ENCODE assay signal across 8 cellular contexts in genomic region chr3:48634661-48635221, GRCh38. TPM values are rescaled to one million over a fixed set of nuclear protein-coding genes. Genes with fewer than 3 reads are reported as not detected.
DNase-seq lines count a peak whose midpoint lies in the region; ATAC-seq lines count a peak whose summit lies in the region.

No MANE protein-coding gene starts in this region.

- ATAC-seq in HG03354 (IDR thresholded peaks at IDR 0.05; ENCODE audit: poor library complexity, severe bottlenecking, unreplicated experiment) (peak; percentile 36), left ventricle myocardium superior (peak; percentile 55), GM18867 (IDR thresholded peaks at IDR 0.05; ENCODE audit: unreplicated experiment) (no peak)
- peak; percentile 39 for ATAC-seq in activated naive CD8-positive, alpha-beta T cell treated with anti-CD3 and anti-CD28 coated beads, Interleukin-2, amount 50 U/mL, for 24 hours

- peaks cover 5% of the 10 kb centered on the region for H3K36me3 Mint-ChIP-seq in activated naive CD8-positive, alpha-beta T cell treated with anti-CD3 and anti-CD28 coated beads, Interleukin-2, amount 50 U/mL, for 24 hours (ENCODE audit: low read depth)

- intact Hi-C loops in left ventricle myocardium superior (cut with micrococcal nuclease) = no loop called here

- H3K27ac Mint-ChIP-seq in activated naive CD8-positive, alpha-beta T cell treated with anti-CD3 and anti-CD28 coated beads, Interleukin-2, amount 50 U/mL, for 24 hours = no peak overlapping the region

- H3K4me3 Mint-ChIP-seq in activated naive CD8-positive, alpha-beta T cell treated with anti-CD3 and anti-CD28 coated beads, Interleukin-2, amount 50 U/mL, for 24 hours = peak overlapping the region; percentile 84

- H3K4me1 Mint-ChIP-seq in activated naive CD8-positive, alpha-beta T cell treated with anti-CD3 and anti-CD28 coated beads, Interleukin-2, amount 50 U/mL, for 24 hours = peaks cover 21% of the 10 kb centered on the region

- H3K9me3 Mint-ChIP-seq in activated naive CD8-positive, alpha-beta T cell treated with anti-CD3 and anti-CD28 coated beads, Interleukin-2, amount 50 U/mL, for 24 hours = no peaks in the 10 kb centered on the region

- DNase-seq in SHP77 (lab: John Stamatoyannopoulos, UW) = peak; percentile 28 to 35
- DNase-seq in SHP77 treated with DMSO at 0.1 percent for 48 hours (lab: John Stamatoyannopoulos, UW) = no peak
- peak; percentile 74 for DNase-seq in SK-N-DZ (ENCODE audit: low spot score)
- peak; percentile 68 for DNase-seq in activated naive CD8-positive, alpha-beta T cell treated with anti-CD3 and anti-CD28 coated beads, Interleukin-2, amount 50 U/mL, for 24 hours
- peak; percentile 74 for DNase-seq in left ventricle myocardium superior
- peak; percentile 12 for DNase-seq in putamen (ENCODE audit: low spot score)

- H3K27me3 Mint-ChIP-seq in activated naive CD8-positive, alpha-beta T cell treated with anti-CD3 and anti-CD28 coated beads, Interleukin-2, amount 50 U/mL, for 24 hours = no peaks in the 10 kb centered on the region

RNA-seq across cellular contexts. Expression of gene SLC26A6, which starts 0.5 kb away (rescaled TPM):
- 12.9 and 22.5 TPM in 2 replicates for polyA plus RNA-seq in SK-N-DZ (2014; cell fraction: cytosol; rRNA removed)
- polyA plus RNA-seq in SK-N-DZ (2014; cell fraction: nucleus; rRNA removed) = 180 and 245 TPM in 2 replicates
- total RNA-seq in left ventricle myocardium superior = 12.3 TPM

RNA-seq across cellular contexts. Expression of gene TMEM89, which starts 13.2 kb away (rescaled TPM):
- polyA plus RNA-seq in SK-N-DZ (2014; cell fraction: cytosol; rRNA removed) = not detected in 2 replicates
- polyA plus RNA-seq in SK-N-DZ (2014; cell fraction: nucleus; rRNA removed) = 2.2 TPM in 1 of 2 replicates, not detected in the other
- not detected for total RNA-seq in left ventricle myocardium superior

RNA-seq across cellular contexts. Expression of gene UQCRC1, which starts 25.3 kb away (rescaled TPM):
- 271 and 392 TPM in 2 replicates for polyA plus RNA-seq in SK-N-DZ (2014; cell fraction: cytosol; rRNA removed)
- 352 and 389 TPM in 2 replicates for polyA plus RNA-seq in SK-N-DZ (2014; cell fraction: nucleus; rRNA removed)
- 1,236 TPM for total RNA-seq in left ventricle myocardium superior

RNA-seq across cellular contexts. Expression of gene CELSR3, which starts 27.9 kb away (rescaled TPM):
- 3.2 and 4.4 TPM in 2 replicates for polyA plus RNA-seq in SK-N-DZ (2014; cell fraction: cytosol; rRNA removed)
- polyA plus RNA-seq in SK-N-DZ (2014; cell fraction: nucleus; rRNA removed) = 16.3 and 18.2 TPM in 2 replicates
- total RNA-seq in left ventricle myocardium superior = 0.35 TPM

RNA-seq across cellular contexts. Expression of gene COL7A1, which starts 39.6 kb away (rescaled TPM):
- polyA plus RNA-seq in SK-N-DZ (2014; cell fraction: cytosol; rRNA removed) = 1.7 and 2.0 TPM in 2 replicates
- polyA plus RNA-seq in SK-N-DZ (2014; cell fraction: nucleus; rRNA removed) = 67.2 and 69.4 TPM in 2 replicates
- 24.5 TPM for total RNA-seq in left ventricle myocardium superior
